ENCODE assay signal across 9 cellular contexts in genomic region chr5:69265931-69266330, GRCh38. TPM values are rescaled to one million over a fixed set of nuclear protein-coding genes. Genes with fewer than 3 reads are reported as not detected.
DNase-seq lines count a peak whose midpoint lies in the region; TF ChIP-seq lines count a peak whose summit lies in the region.
"Had no signal": no experiment of that assay in that cellular context is flagged by ENCODE, and none has a peak within 500 bp of the region (broad histone marks: within the 10 kb centered on the region; RNA-seq: fewer than 3 reads in every experiment).

No MANE protein-coding gene starts in this region.

- H3K36me3 ChIP-seq in Loucy (ENCODE audit: insufficient read depth, low read length) (peaks cover 61% of the 10 kb centered on the region; the same call in 1 of the 2 replicates), colonic mucosa (no peaks in the 10 kb centered on the region)

- peak; percentile 56 for TF ChIP-seq CTCF in Loucy (conservative IDR thresholded peaks at IDR 0.05; ENCODE audit: low read length)
- TF ChIP-seq CTCF in colonic mucosa (IDR thresholded peaks at IDR 0.05), result peak; percentile 20
- peak; percentile 48 for TF ChIP-seq CTCF in retinal pigment epithelial cell (conservative IDR thresholded peaks at IDR 0.05; ENCODE audit: low read depth, low read length)

- H3K4me1 Mint-ChIP-seq in activated CD4-positive, alpha-beta memory T cell treated with anti-CD3 and anti-CD28 coated beads for 36 hours (ENCODE audit: low read depth), result no peaks in the 10 kb centered on the region
- no peaks in the 10 kb centered on the region for H3K4me1 Mint-ChIP-seq in activated CD4-positive, alpha-beta memory T cell treated with anti-CD3 and anti-CD28 coated beads, Interleukin-2, amount 10 ng/mL, durations not matched to agents 7 days and 5 days

- H3K27ac Mint-ChIP-seq in activated CD4-positive, alpha-beta memory T cell treated with anti-CD3 and anti-CD28 coated beads for 36 hours, result no peak overlapping the region
- H3K27ac Mint-ChIP-seq in activated CD4-positive, alpha-beta memory T cell treated with anti-CD3 and anti-CD28 coated beads, Interleukin-2, amount 10 ng/mL, durations not matched to agents 7 days and 5 days, result no peak overlapping the region

- peaks cover 24% of the 10 kb centered on the region for H3K36me3 Mint-ChIP-seq in activated CD4-positive, alpha-beta memory T cell treated with anti-CD3 and anti-CD28 coated beads for 36 hours
- H3K36me3 Mint-ChIP-seq in activated CD4-positive, alpha-beta memory T cell treated with anti-CD3 and anti-CD28 coated beads, Interleukin-2, amount 10 ng/mL, durations not matched to agents 7 days and 5 days (ENCODE audit: low read depth), result peaks cover 43% of the 10 kb centered on the region

- no peak overlapping the region for H3K9ac ChIP-seq in Loucy (ENCODE audit: low read depth, low read length, poor library complexity, severe bottlenecking)
- no peak overlapping the region for H3K9ac ChIP-seq in colonic mucosa (ENCODE audit: low read depth in 2 of 2, low read length in 2 of 2)

- no peak overlapping the region for H3K4me2 ChIP-seq in Loucy (ENCODE audit: low read depth, low read length, poor library complexity, severe bottlenecking)

- no peak overlapping the region for H2AFZ ChIP-seq in Loucy (ENCODE audit: low read length)

- no peaks in the 10 kb centered on the region for H3K9me3 ChIP-seq in Loucy (ENCODE audit: insufficient read depth, low read depth, low read length)
- no peaks in the 10 kb centered on the region for H3K9me3 ChIP-seq in colonic mucosa

- H3K4me1 ChIP-seq in Loucy (ENCODE audit: insufficient read depth, low read length, poor library complexity, severe bottlenecking) (no peaks in the 10 kb centered on the region), colonic mucosa (no peaks in the 10 kb centered on the region)

- no peaks in the 10 kb centered on the region for H3K9me2 ChIP-seq in Loucy (replicated peaks; ENCODE audit: low read depth, low read length)

- no peaks in the 10 kb centered on the region for H3K9me3 Mint-ChIP-seq in activated CD4-positive, alpha-beta memory T cell treated with anti-CD3 and anti-CD28 coated beads for 36 hours
- no peaks in the 10 kb centered on the region for H3K9me3 Mint-ChIP-seq in activated CD4-positive, alpha-beta memory T cell treated with anti-CD3 and anti-CD28 coated beads, Interleukin-2, amount 10 ng/mL, durations not matched to agents 7 days and 5 days

- no peaks in the 10 kb centered on the region for H3K27me3 ChIP-seq in Loucy (ENCODE audit: insufficient read depth, low read length, poor library complexity, severe bottlenecking)
- no peaks in the 10 kb centered on the region for H3K27me3 ChIP-seq in colonic mucosa

- DNase-seq in activated CD4-positive, alpha-beta memory T cell treated with anti-CD3 and anti-CD28 coated beads for 36 hours, result peak; percentile 13
- no peak for DNase-seq in activated CD4-positive, alpha-beta memory T cell treated with anti-CD3 and anti-CD28 coated beads, Interleukin-2, amount 10 ng/mL, durations not matched to agents 7 days and 5 days
- DNase-seq in colonic mucosa (no peak), retinal pigment epithelial cell (ENCODE audit: low read depth) (no peak), posterior vena cava (ENCODE audit: low spot score) (no peak), CD1c-positive myeloid dendritic cell (ENCODE audit: extremely low spot score) (no peak), OCI-M2 (lab: John Stamatoyannopoulos, UW; ENCODE audit: unreplicated experiment) (no peak)
- DNase-seq: COR-L47 had no signal

- no peak overlapping the region for H3K27ac ChIP-seq in colonic mucosa

- no peak overlapping the region for H3K4me3 Mint-ChIP-seq in activated CD4-positive, alpha-beta memory T cell treated with anti-CD3 and anti-CD28 coated beads for 36 hours
- H3K4me3 Mint-ChIP-seq in activated CD4-positive, alpha-beta memory T cell treated with anti-CD3 and anti-CD28 coated beads, Interleukin-2, amount 10 ng/mL, durations not matched to agents 7 days and 5 days, result no peak overlapping the region

- no peaks in the 10 kb centered on the region for H3F3A ChIP-seq in Loucy (ENCODE audit: low read depth)

- no peaks in the 10 kb centered on the region for H4K20me1 ChIP-seq in Loucy (ENCODE audit: insufficient read depth, low read length, poor library complexity, severe bottlenecking)

- H3K4me3 ChIP-seq in Loucy (ENCODE audit: low read length, poor library complexity, severe bottlenecking) (no peak overlapping the region), colonic mucosa (no peak overlapping the region), retinal pigment epithelial cell (ENCODE audit: low read length) (no peak overlapping the region)

- CTCF ChIA-PET in activated CD4-positive, alpha-beta memory T cell treated with anti-CD3 and anti-CD28 coated beads for 36 hours (lab: Charles Lee), result interaction anchor here (1.4 kb wide), 1 partner anchor 13 kb away, joined by 4 read pairs; no protein-coding TSS in a partner anchor
- CTCF ChIA-PET in activated CD4-positive, alpha-beta memory T cell treated with anti-CD3 and anti-CD28 coated beads, Interleukin-2, amount 10 ng/mL, durations not matched to agents 7 days and 5 days (lab: Charles Lee), result interaction anchor here (1.0 kb wide), 1 partner anchor 69 kb away, joined by 8 read pairs; no protein-coding TSS in a partner anchor

- intact Hi-C loops in activated CD4-positive, alpha-beta memory T cell treated with anti-CD3 and anti-CD28 coated beads for 36 hours (cut with micrococcal nuclease), result no loop called here
- intact Hi-C loops in colonic mucosa (cut with DNase I) (no loop called here), posterior vena cava (cut with DNase I) (no loop called here)

- no peaks in the 10 kb centered on the region for H3K27me3 Mint-ChIP-seq in activated CD4-positive, alpha-beta memory T cell treated with anti-CD3 and anti-CD28 coated beads for 36 hours
- no peaks in the 10 kb centered on the region for H3K27me3 Mint-ChIP-seq in activated CD4-positive, alpha-beta memory T cell treated with anti-CD3 and anti-CD28 coated beads, Interleukin-2, amount 10 ng/mL, durations not matched to agents 7 days and 5 days

- POLR2A ChIA-PET in activated CD4-positive, alpha-beta memory T cell treated with anti-CD3 and anti-CD28 coated beads for 36 hours (lab: Charles Lee), result no interaction called here
- POLR2A ChIA-PET in activated CD4-positive, alpha-beta memory T cell treated with anti-CD3 and anti-CD28 coated beads, Interleukin-2, amount 10 ng/mL, durations not matched to agents 7 days and 5 days (lab: Charles Lee), result no interaction called here

- H3K79me2 ChIP-seq in Loucy (ENCODE audit: insufficient read depth, low read length), result no peaks in the 10 kb centered on the region

RNA-seq across cellular contexts. Expression of gene CDK7, which starts 31.2 kb away (rescaled TPM):
- total RNA-seq in activated CD4-positive, alpha-beta memory T cell treated with anti-CD3 and anti-CD28 coated beads for 36 hours, result 10 to 100 TPM; 36.2 to 41.2 TPM
- 10 to 100 TPM; 26.0 to 30.5 TPM for total RNA-seq in activated CD4-positive, alpha-beta memory T cell treated with anti-CD3 and anti-CD28 coated beads, Interleukin-2, amount 10 ng/mL, durations not matched to agents 7 days and 5 days
- total RNA-seq in colonic mucosa (10 to 100 TPM; 21.9 to 35.4 TPM), posterior vena cava (10 to 100 TPM; 14.6 to 19.5 TPM)
